27 cellular contexts compared by ENCODE assay signal in the genomic region with DNA sequence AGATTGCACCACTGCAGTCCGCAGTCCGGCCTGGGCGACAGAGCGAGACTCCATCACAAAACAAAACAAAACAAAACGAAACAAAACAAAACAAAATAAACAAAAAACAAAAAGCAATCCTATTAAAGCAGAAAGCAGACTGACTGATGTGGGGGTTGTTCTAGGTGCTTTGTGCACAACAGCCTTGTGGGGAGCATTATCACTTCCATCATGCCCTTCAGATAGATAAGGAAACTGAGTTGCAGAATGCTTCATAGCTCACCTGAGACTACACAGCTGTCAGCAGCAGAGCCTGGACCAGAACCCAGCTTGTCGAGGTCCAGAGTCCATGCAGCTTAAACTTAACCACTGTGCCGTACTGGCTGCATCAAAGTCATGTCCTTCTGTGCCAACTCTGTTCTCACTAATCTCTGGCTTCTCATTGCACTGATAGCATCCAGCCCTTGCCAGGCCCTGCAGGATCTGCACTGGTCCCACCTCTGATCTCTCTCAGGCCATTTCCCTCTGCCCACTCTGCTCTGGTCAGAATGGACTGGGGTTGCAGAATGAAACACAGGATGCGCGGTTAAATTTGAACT.
"Had no signal": no experiment of that assay in that cellular context is flagged by ENCODE, and none has a peak within 500 bp of the region (broad histone marks: within the 10 kb centered on the region; RNA-seq: fewer than 3 reads in every experiment).

No MANE protein-coding gene starts in this region.

- H3K27ac ChIP-seq: hepatocyte, left lung, neutrophil, pancreas, testis, tibial artery had no signal

- H2AFZ ChIP-seq: hepatocyte had no signal

- H3K4me3 Mint-ChIP-seq: memory B cell; mesothelial cell of epicardium; naive B cell; natural killer cell treated with Interleukin-12 subunit alpha and Interleukin-12 subunit beta and Interleukin-15 and Interleukin-18, amount 100 ng/mL, for 72 hours; neural crest cell; stimulated activated memory B cell treated with anti-CD40 and anti-IgM and Interleukin-4, amounts not matched to agents 10 μg/mL and 1 μg/mL and 100 μg/mL, for 72 hours; type B pancreatic cell had no signal

- H3K27ac Mint-ChIP-seq: memory B cell; mesothelial cell of epicardium; natural killer cell treated with Interleukin-12 subunit alpha and Interleukin-12 subunit beta and Interleukin-15 and Interleukin-18, amount 100 ng/mL, for 72 hours; stimulated activated memory B cell treated with anti-CD40 and anti-IgM and Interleukin-4, amounts not matched to agents 10 μg/mL and 1 μg/mL and 100 μg/mL, for 72 hours; type B pancreatic cell had no signal

- H3K9me3 Mint-ChIP-seq: memory B cell; mesothelial cell of epicardium; naive B cell; natural killer cell treated with Interleukin-12 subunit alpha and Interleukin-12 subunit beta and Interleukin-15 and Interleukin-18, amount 100 ng/mL, for 72 hours; neural crest cell; stimulated activated memory B cell treated with anti-CD40 and anti-IgM and Interleukin-4, amounts not matched to agents 10 μg/mL and 1 μg/mL and 100 μg/mL, for 72 hours; type B pancreatic cell had no signal

- ATAC-seq: left lung; mucosa of descending colon; sciatic nerve; stimulated activated memory B cell treated with anti-CD40 and anti-IgM and Interleukin-4, amounts not matched to agents 10 μg/mL and 1 μg/mL and 100 μg/mL, for 72 hours; stimulated activated naive CD8-positive, alpha-beta T cell treated with anti-CD3 and anti-CD28 coated beads, Interleukin-15, Interleukin-2, amounts not matched to agents 100 U/mL and 50 U/mL, for 24 hours had no signal

- H3K4me1 ChIP-seq: left lung, testis, tibial artery had no signal

- H3K27me3 ChIP-seq: dorsolateral prefrontal cortex, hepatocyte, left lung, pancreas, testis, tibial artery had no signal

- H3K9me3 ChIP-seq: left lung, mucosa of descending colon, neutrophil, pancreas, testis, tibial artery had no signal

- H3K4me2 ChIP-seq: hepatocyte had no signal

- H3K36me3 Mint-ChIP-seq: memory B cell; mesothelial cell of epicardium; naive B cell; natural killer cell treated with Interleukin-12 subunit alpha and Interleukin-12 subunit beta and Interleukin-15 and Interleukin-18, amount 100 ng/mL, for 72 hours; stimulated activated memory B cell treated with anti-CD40 and anti-IgM and Interleukin-4, amounts not matched to agents 10 μg/mL and 1 μg/mL and 100 μg/mL, for 72 hours; type B pancreatic cell had no signal

- H3K36me3 ChIP-seq: left lung, neutrophil, pancreas, tibial artery had no signal

- H3K4me3 ChIP-seq: dorsolateral prefrontal cortex, hepatocyte, left lung, lung, mucosa of descending colon, pancreas, testis, tibial artery had no signal

- DNase-seq: cerebellar nuclear complex; dorsolateral prefrontal cortex; effector CD4-positive, alpha-beta T cell; kidney; left lung; mucosa of descending colon; naive B cell; pancreas; retina; stimulated activated CD4-positive, alpha-beta T cell treated with anti-CD3 and anti-CD28 coated beads, Interleukin-4, amount 100 ng/mL, for 4 hours; stimulated activated naive CD8-positive, alpha-beta T cell treated with anti-CD3 and anti-CD28 coated beads, Interleukin-15, Interleukin-2, amounts not matched to agents 100 U/mL and 50 U/mL, for 24 hours; substantia nigra; testis; tibial artery had no signal

- H3K4me1 Mint-ChIP-seq: memory B cell; naive B cell; stimulated activated memory B cell treated with anti-CD40 and anti-IgM and Interleukin-4, amounts not matched to agents 10 μg/mL and 1 μg/mL and 100 μg/mL, for 72 hours had no signal

- H3K27me3 Mint-ChIP-seq: stimulated activated memory B cell treated with anti-CD40 and anti-IgM and Interleukin-4, amounts not matched to agents 10 μg/mL and 1 μg/mL and 100 μg/mL, for 72 hours had no signal

- FAIRE-seq: colon, frontal cortex, kidney, pancreas, urothelium cell line had no signal

- H3K79me2 ChIP-seq: hepatocyte had no signal
